ENCODE assay signal across 20 cellular contexts in the genomic region with DNA sequence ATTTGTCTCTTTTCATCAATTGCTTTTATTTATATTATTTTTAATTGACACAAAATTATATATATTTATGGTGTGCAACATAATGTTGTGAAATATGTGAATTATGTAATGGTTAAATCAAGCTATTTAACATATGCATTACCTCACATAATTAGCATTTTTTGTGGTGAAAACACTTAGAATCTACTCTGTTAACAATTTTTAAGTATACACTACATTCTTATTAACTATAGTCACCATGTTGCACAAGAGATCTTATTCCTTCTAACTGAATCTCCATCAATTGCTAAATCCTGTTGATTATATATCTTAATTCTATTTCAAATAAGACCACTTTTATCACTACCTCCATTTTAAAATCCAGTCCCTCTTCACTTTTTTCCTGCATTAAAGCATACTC. TPM values are rescaled to one million over a fixed set of nuclear protein-coding genes. Genes with fewer than 3 reads are reported as not detected.
DNase-seq lines count a peak whose midpoint lies in the region; ATAC-seq, FAIRE-seq and TF ChIP-seq lines count a peak whose summit lies in the region.
"Had no signal": no experiment of that assay in that cellular context is flagged by ENCODE, and none has a peak within 500 bp of the region (broad histone marks: within the 10 kb centered on the region; RNA-seq: fewer than 3 reads in every experiment).

No MANE protein-coding gene starts in this region.

- peaks cover 8% of the 10 kb centered on the region for H3K4me1 Mint-ChIP-seq in activated CD8-positive, alpha-beta T cell treated with anti-CD3 and anti-CD28 coated beads for 36 hours (ENCODE audit: low read depth)

- H3K4me2 ChIP-seq in mesenchymal stem cell (ENCODE audit: low read length, poor library complexity, severe bottlenecking), result no peak overlapping the region
- H3K4me2 ChIP-seq: PC-9, SK-N-SH had no signal

- no peak overlapping the region for H2BK120ac ChIP-seq in mesenchymal stem cell (ENCODE audit: low read depth, low read length)

- H3K9me3 ChIP-seq in mesenchymal stem cell (ENCODE audit: control insufficient read depth, low read length), result no peaks in the 10 kb centered on the region
- H3K9me3 ChIP-seq: HAP-1, SK-N-SH had no signal

- no peaks in the 10 kb centered on the region for H3K27me3 ChIP-seq in mesenchymal stem cell (ENCODE audit: control insufficient read depth in 1 of 2, insufficient read depth in 1 of 2, low read length in 2 of 2)

- POLR2A ChIA-PET in activated CD8-positive, alpha-beta T cell treated with anti-CD3 and anti-CD28 coated beads for 36 hours (lab: Charles Lee), result no interaction called here

- H3K18ac ChIP-seq in mesenchymal stem cell (ENCODE audit: low read depth in 1 of 2, low read length in 2 of 2), result no peak overlapping the region

- no peaks in the 10 kb centered on the region for H3K79me1 ChIP-seq in mesenchymal stem cell (replicated peaks; ENCODE audit: low read length, poor library complexity, severe bottlenecking)

- peak; percentile 60 for DNase-seq in EL
- DNase-seq in RCC 7860 (ENCODE audit: low spot score), result no peak
- DNase-seq in epithelial cell of esophagus (ENCODE audit: low read depth), result peak; percentile 6
- DNase-seq in mesenchymal stem cell, result peak; percentile 56
- no peak for DNase-seq in activated CD8-positive, alpha-beta T cell treated with anti-CD3 and anti-CD28 coated beads for 36 hours
- no peak for DNase-seq in ureter (ENCODE audit: low spot score)
- DNase-seq in GF-D8 (lab: John Stamatoyannopoulos, UW), result no peak
- no peak for DNase-seq in activated T-cell treated with anti-CD3 and anti-CD28 coated beads, Interleukin-2, amount 50 U/mL, for 48 hours
- DNase-seq: C1 segment of cervical spinal cord, DMS 273 treated with DMSO at 0.1 percent for 48 hours, KBM-7, NCI-H1048, NCI-H1694, PC-9, SK-N-SH had no signal

- intact Hi-C loops in activated CD8-positive, alpha-beta T cell treated with anti-CD3 and anti-CD28 coated beads for 36 hours (cut with micrococcal nuclease), result loop anchor here (10.0 kb wide), 1 partner anchor 167 kb away; no protein-coding TSS in a partner anchor

- CTCF ChIA-PET in activated CD8-positive, alpha-beta T cell treated with anti-CD3 and anti-CD28 coated beads for 36 hours (lab: Charles Lee), result interaction anchor here (1.0 kb wide), 1 partner anchor 17 kb away, joined by 4 read pairs; no protein-coding TSS in a partner anchor

- no peak for ATAC-seq in activated CD8-positive, alpha-beta T cell treated with anti-CD3 and anti-CD28 coated beads for 36 hours
- ATAC-seq: GM12878, Right ventricle myocardium inferior had no signal

- H3K27ac ChIP-seq in mesenchymal stem cell (ENCODE audit: low read length, poor library complexity, severe bottlenecking), result no peak overlapping the region
- H3K27ac ChIP-seq: HL-60, PC-9 had no signal

- no peak overlapping the region for H3K23ac ChIP-seq in mesenchymal stem cell (ENCODE audit: low read length in 2 of 2)

- H3K9me3 Mint-ChIP-seq in activated CD8-positive, alpha-beta T cell treated with anti-CD3 and anti-CD28 coated beads for 36 hours, result no peaks in the 10 kb centered on the region

- H3K14ac ChIP-seq in mesenchymal stem cell (ENCODE audit: low read length in 2 of 2), result no peak overlapping the region

- H4K91ac ChIP-seq in mesenchymal stem cell (ENCODE audit: low read length), result no peak overlapping the region

- peaks cover 9% of the 10 kb centered on the region for H3K27me3 Mint-ChIP-seq in activated CD8-positive, alpha-beta T cell treated with anti-CD3 and anti-CD28 coated beads for 36 hours

- no peak overlapping the region for H3K27ac Mint-ChIP-seq in activated CD8-positive, alpha-beta T cell treated with anti-CD3 and anti-CD28 coated beads for 36 hours

- H3K4me3 Mint-ChIP-seq in activated CD8-positive, alpha-beta T cell treated with anti-CD3 and anti-CD28 coated beads for 36 hours, result no peak overlapping the region

- H3K4me3 ChIP-seq in epithelial cell of esophagus (ENCODE audit: low read length) (no peak overlapping the region), mesenchymal stem cell (ENCODE audit: insufficient read depth in 1 of 2, low read depth in 1 of 2, low read length in 2 of 2) (no peak overlapping the region)
- H3K4me3 ChIP-seq: GM12878, HAP-1, PC-9 had no signal

- no peak overlapping the region for H4K8ac ChIP-seq in mesenchymal stem cell (ENCODE audit: low read length)

- no peak overlapping the region for H3K4ac ChIP-seq in mesenchymal stem cell (ENCODE audit: low read depth in 1 of 2, low read length in 2 of 2)

- no peak for TF ChIP-seq CTCF in epithelial cell of esophagus (IDR thresholded peaks at IDR 0.05; ENCODE audit: insufficient read depth, low read depth, low read length, missing control alignments)
- no peak for TF ChIP-seq CTCF in activated CD8-positive, alpha-beta T cell treated with anti-CD3 and anti-CD28 coated beads for 36 hours (IDR thresholded peaks at IDR 0.05)

- H2AFZ ChIP-seq in mesenchymal stem cell (ENCODE audit: low read depth, low read length), result no peak overlapping the region
- H2AFZ ChIP-seq: PC-9 had no signal

- H3K4me1 ChIP-seq in mesenchymal stem cell (ENCODE audit: control insufficient read depth, insufficient read depth, low read depth, low read length), result no peaks in the 10 kb centered on the region
- H3K4me1 ChIP-seq: HAP-1 had no signal

- no peak overlapping the region for H2BK12ac ChIP-seq in mesenchymal stem cell (ENCODE audit: low read length in 2 of 2)

- H3K36me3 ChIP-seq in mesenchymal stem cell (ENCODE audit: control insufficient read depth in 1 of 2, insufficient read depth in 2 of 2, low read depth in 1 of 2, low read length in 2 of 2), result no peaks in the 10 kb centered on the region
- H3K36me3 ChIP-seq: HAP-1 had no signal

- H2AK5ac ChIP-seq in mesenchymal stem cell (ENCODE audit: low read length, severe bottlenecking), result no peak overlapping the region

- H2BK15ac ChIP-seq in mesenchymal stem cell (ENCODE audit: low read depth, poor library complexity, severe bottlenecking), result no peak overlapping the region

- no peaks in the 10 kb centered on the region for H3K36me3 Mint-ChIP-seq in activated CD8-positive, alpha-beta T cell treated with anti-CD3 and anti-CD28 coated beads for 36 hours (ENCODE audit: low read depth)

- peak; percentile 22 for FAIRE-seq in RCC 7860 (lab: Jason Lieb, UNC)
- FAIRE-seq: GM12878, GM18507 had no signal

- H3K9ac ChIP-seq in mesenchymal stem cell (ENCODE audit: low read length), result no peak overlapping the region
- H3K9ac ChIP-seq: SK-N-SH had no signal

- H2BK5ac ChIP-seq in mesenchymal stem cell (ENCODE audit: low read depth, low read length, poor library complexity, severe bottlenecking), result no peak overlapping the region

RNA-seq across cellular contexts. Expression of gene PLPPR5, which starts 42.5 kb away (rescaled TPM):
- not detected for polyA plus RNA-seq in mesenchymal stem cell (2013, experiment 1 of 2)
- polyA plus RNA-seq in mesenchymal stem cell (2013, experiment 2 of 2), result not detected
- under 1 TPM; 0.07 TPM for total RNA-seq in activated CD8-positive, alpha-beta T cell treated with anti-CD3 and anti-CD28 coated beads for 36 hours
- total RNA-seq in ureter, result 0.08 TPM
- total RNA-seq: PC-9, Right ventricle myocardium inferior had no signal

Comparison
In these comparisons a context has a peak if more than half of its experiments do, and no peak if none do; other contexts are left out.
1. DNase-seq: peak in EL (single experiment), epithelial cell of esophagus (single experiment) and mesenchymal stem cell (single experiment); none in RCC 7860 (single experiment), activated CD8-positive, alpha-beta T cell treated with anti-CD3 and anti-CD28 coated beads for 36 hours (single experiment), ureter (single experiment), GF-D8 (single experiment) and activated T-cell treated with anti-CD3 and anti-CD28 coated beads, Interleukin-2, amount 50 U/mL, for 48 hours (0 of 2).